ENCODE assay signal across 8 cellular contexts in the genomic region with DNA sequence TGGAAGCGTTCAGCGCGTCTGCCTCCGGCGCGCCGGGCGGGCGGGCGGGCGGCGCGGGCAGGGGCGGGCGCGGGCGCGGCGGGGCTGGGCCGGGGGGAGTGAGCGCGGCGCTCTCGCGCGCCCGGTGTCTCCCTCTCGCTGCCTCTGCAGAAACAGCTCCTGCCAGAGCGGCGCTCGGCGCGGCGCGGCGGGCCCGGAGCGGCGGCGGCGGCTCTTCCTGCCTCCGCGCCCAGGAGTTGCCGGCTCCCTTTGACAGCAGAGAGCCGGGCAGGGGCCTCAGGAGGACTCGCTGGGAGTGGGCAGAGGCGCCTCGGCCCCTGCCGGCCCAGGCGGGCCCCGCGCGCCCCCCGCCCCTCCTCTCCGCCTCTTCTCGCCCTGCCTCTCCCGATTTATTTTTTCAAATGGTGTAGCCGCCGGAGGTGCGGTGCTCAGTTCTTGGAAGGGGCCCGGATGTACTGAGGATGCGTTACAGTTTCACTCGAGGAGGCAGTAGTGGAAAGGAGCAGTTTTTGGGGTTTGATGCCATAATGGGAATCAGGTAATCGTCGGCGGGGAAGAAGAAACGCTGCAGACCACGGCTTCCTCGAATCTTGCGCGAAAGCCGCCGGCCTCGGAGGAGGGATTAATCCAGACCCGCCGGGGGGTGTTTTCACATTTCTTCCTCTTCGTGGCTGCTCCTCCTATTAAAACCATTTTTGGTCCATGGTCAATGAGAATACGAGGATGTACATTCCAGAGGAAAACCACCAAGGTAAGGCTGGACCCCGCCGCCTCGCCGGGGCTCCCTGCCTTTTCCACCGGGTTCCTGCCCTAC. TPM values are rescaled to one million over a fixed set of nuclear protein-coding genes. Genes with fewer than 3 reads are reported as not detected.
A peak's percentile ranks its signal among the peaks of the same experiment; 100 is the strongest.
DNase-seq lines count a peak whose midpoint lies in the region; ATAC-seq and TF ChIP-seq lines count a peak whose summit lies in the region.

TSS of gene CACNA1C (plus strand) at position 127 of the 814 bp plus-strand sequence. CDS start at position 703, 576 bp downstream.

- no peaks in the 10 kb centered on the region for H3K36me3 ChIP-seq in endocrine pancreas (ENCODE audit: control insufficient read depth, insufficient read depth, low read length)

- TF ChIP-seq CTCF in NB4 (IDR thresholded peaks at IDR 0.05; ENCODE audit: low read depth, low read length), result no peak

- H3K9ac ChIP-seq in endocrine pancreas (ENCODE audit: control insufficient read depth, insufficient read depth, low read length), result peak within 1 kb of the TSS; percentile 95

- peaks cover under 1% of the 10 kb centered on the region for H3K4me1 ChIP-seq in endocrine pancreas (ENCODE audit: control insufficient read depth, insufficient read depth, low read length)

- no peaks in the 10 kb centered on the region for H3K27me3 ChIP-seq in endocrine pancreas (ENCODE audit: control insufficient read depth, insufficient read depth, low read length)

- H3K9me3 ChIP-seq in endocrine pancreas (ENCODE audit: control insufficient read depth, low read length), result no peaks in the 10 kb centered on the region

- H3K4me3 ChIP-seq in NB4 (ENCODE audit: low read depth, low read length) (no peak within 1 kb of the TSS), endocrine pancreas (ENCODE audit: control insufficient read depth, insufficient read depth, low read length) (peak within 1 kb of the TSS; percentile 58)

- TF ChIP-seq POLR2A in NB4 (IDR thresholded peaks at IDR 0.05; ENCODE audit: extremely low read depth, insufficient read length), result no peak

- peak; percentile 61 for ATAC-seq in stimulated activated naive CD8-positive, alpha-beta T cell treated with anti-CD3 and anti-CD28 coated beads, Interleukin-15, Interleukin-2, amounts not matched to agents 100 U/mL and 50 U/mL, for 24 hours
- ATAC-seq in HG02852 (IDR thresholded peaks at IDR 0.05; ENCODE audit: unreplicated experiment) (no peak), HG03520 (IDR thresholded peaks at IDR 0.05; ENCODE audit: unreplicated experiment) (no peak)

- DNase-seq in DMS153 treated with DMSO at 0.1 percent for 48 hours (lab: John Stamatoyannopoulos, UW; ENCODE audit: unreplicated experiment) (peak; percentile 48), NB4 (ENCODE audit: low read depth) (peak; percentile 58), lung microvascular endothelial cell (ENCODE audit: low read depth in 2 of 2) (peak; percentile 50 to 54)
- peak; percentile 20 for DNase-seq in activated CD4-positive, alpha-beta T cell treated with anti-CD3 and anti-CD28 coated beads for 1 hour
- DNase-seq in stimulated activated naive CD8-positive, alpha-beta T cell treated with anti-CD3 and anti-CD28 coated beads, Interleukin-15, Interleukin-2, amounts not matched to agents 100 U/mL and 50 U/mL, for 24 hours, result peak; percentile 43

RNA-seq across cellular contexts. Expression of gene CACNA1C, which starts in this region (rescaled TPM):
- total RNA-seq in lung microvascular endothelial cell, result under 0.01 and 0.44 TPM in 2 replicates

Comparison
In these comparisons a context has a peak if more than half of its experiments do, and no peak if none do; other contexts are left out.
1. Peak in DNase-seq in lung microvascular endothelial cell; RNA of the gene not detected or under 1 TPM.